Comparison of ENCODE assay signal across 8 cellular contexts in the genomic region with DNA sequence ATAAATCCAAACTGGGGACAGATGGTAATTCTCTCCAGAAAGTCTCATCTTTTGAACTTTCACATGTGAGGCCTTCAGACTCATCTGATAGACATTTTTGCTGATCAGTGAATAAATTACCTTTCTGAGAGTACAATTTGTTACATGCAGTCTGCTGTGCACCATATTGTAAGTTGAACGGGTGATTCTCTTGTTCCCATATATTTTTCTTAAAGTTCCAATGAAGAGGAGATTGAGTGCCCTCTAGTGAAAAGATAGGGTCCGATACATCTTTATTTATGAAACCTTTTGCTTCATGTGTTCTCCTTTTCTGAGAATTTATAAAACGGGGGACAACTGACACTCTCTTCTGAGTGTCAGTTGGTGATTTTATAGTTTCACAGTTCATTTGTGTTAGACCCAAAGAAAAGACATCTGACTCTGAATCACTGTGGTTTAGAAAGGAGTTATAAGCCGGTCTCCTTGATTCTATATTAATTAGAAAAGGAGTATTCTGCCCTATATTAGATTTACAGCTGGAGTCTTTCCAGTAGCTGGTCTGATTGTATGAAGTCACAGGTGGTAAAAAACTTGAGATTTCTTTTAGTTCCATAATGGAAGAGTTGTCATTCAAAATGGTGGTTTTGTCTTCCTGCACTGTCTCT. TPM values are rescaled to one million over a fixed set of nuclear protein-coding genes. Genes with fewer than 3 reads are reported as not detected.
DNase-seq lines count a peak whose midpoint lies in the region; ATAC-seq and TF ChIP-seq lines count a peak whose summit lies in the region.

No MANE protein-coding gene starts in this region.

- H3K9me3 Mint-ChIP-seq in endothelial cell (ENCODE audit: unreplicated experiment): no peaks in the 10 kb centered on the region

- H3K4me1 Mint-ChIP-seq in endothelial cell (ENCODE audit: unreplicated experiment): no peaks in the 10 kb centered on the region

- no peak for TF ChIP-seq CTCF in endothelial cell (IDR thresholded peaks at IDR 0.05; ENCODE audit: unreplicated experiment)

- H3K27ac Mint-ChIP-seq in endothelial cell (ENCODE audit: unreplicated experiment): no peak overlapping the region

- H3K4me3 Mint-ChIP-seq in endothelial cell (ENCODE audit: unreplicated experiment): no peak overlapping the region

- H3K36me3 Mint-ChIP-seq in endothelial cell (ENCODE audit: low read depth, unreplicated experiment): no peaks in the 10 kb centered on the region

- ATAC-seq in GM18517 (IDR thresholded peaks at IDR 0.05; ENCODE audit: unreplicated experiment) (no peak), GM19467 (IDR thresholded peaks at IDR 0.05; ENCODE audit: unreplicated experiment) (no peak)

- peak; percentile 21 for DNase-seq in D341Med (ENCODE audit: low spot score)
- peak; percentile 40 for DNase-seq in HT1080 (ENCODE audit: low read depth)
- peak; percentile 18 to 30 for DNase-seq in SHP77 (lab: John Stamatoyannopoulos, UW)
- DNase-seq in glomerular visceral epithelial cell (ENCODE audit: extremely low spot score): peak; percentile 54
- DNase-seq in T-helper 9 cell: no peak
- no peak for DNase-seq in endothelial cell (ENCODE audit: low spot score)

- no peaks in the 10 kb centered on the region for H3K27me3 Mint-ChIP-seq in endothelial cell (ENCODE audit: unreplicated experiment)

RNA-seq across cellular contexts. Expression of a gene that starts 30.4 kb away (rescaled TPM):
- 67.1 and 72.0 TPM in 2 replicates for total RNA-seq in HT1080 (2014; rRNA removed; shearing (Covaris generic))
- polyA plus RNA-seq in HT1080 (2015; cell fraction: cytosol; rRNA removed): 108 and 112 TPM in 2 replicates
- polyA plus RNA-seq in HT1080 (2015; cell fraction: nucleus; rRNA removed): 21.8 and 22.5 TPM in 2 replicates
- 60.4 TPM for total RNA-seq in endothelial cell (ENCODE audit: unreplicated experiment)

Comparison
In these comparisons a context has a peak if more than half of its experiments do, and no peak if none do; other contexts are left out.
1. DNase-seq: peak in D341Med (single experiment), HT1080 (single experiment), SHP77 (2 of 2) and glomerular visceral epithelial cell (single experiment); none in T-helper 9 cell (single experiment) and endothelial cell (single experiment).